8 cellular contexts compared by ENCODE assay signal in the genomic region with DNA sequence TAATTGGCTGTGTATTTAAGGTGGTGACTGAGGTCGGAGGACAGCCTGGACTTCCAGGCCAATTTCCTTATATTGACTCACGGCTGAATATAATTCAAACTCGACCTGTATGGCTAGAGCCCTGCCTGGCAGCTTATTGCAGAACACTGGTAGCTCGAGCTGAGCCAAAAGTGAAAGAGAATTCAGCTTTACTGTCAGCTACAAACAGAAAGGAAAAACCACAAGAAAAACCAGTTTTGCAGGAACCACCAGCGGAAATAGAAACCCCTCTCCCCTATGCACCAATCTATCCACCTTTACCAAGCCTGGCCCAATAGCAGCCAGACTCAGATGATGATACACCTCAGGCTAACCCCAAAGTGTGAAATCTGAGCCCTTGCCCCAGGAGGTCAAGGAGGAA.
DNase-seq lines count a peak whose midpoint lies in the region; ATAC-seq and TF ChIP-seq lines count a peak whose summit lies in the region.

No MANE protein-coding gene starts in this region.

- H3K4me2 ChIP-seq in PC-9, result no peak overlapping the region

- H4K20me1 ChIP-seq in PC-9 (ENCODE audit: insufficient read depth), result no peaks in the 10 kb centered on the region

- H3K4me1 Mint-ChIP-seq in CD4-positive, CD25-positive, alpha-beta regulatory T cell, result peaks cover 0 to 38% (median 18%) of the 10 kb centered on the region in 4 donors
- H3K4me1 Mint-ChIP-seq in activated CD4-positive, alpha-beta memory T cell treated with anti-CD3 and anti-CD28 coated beads for 36 hours (ENCODE audit: low read depth), result peaks cover 45% of the 10 kb centered on the region

- no peaks in the 10 kb centered on the region for H3K9me3 Mint-ChIP-seq in CD4-positive, CD25-positive, alpha-beta regulatory T cell
- H3K9me3 Mint-ChIP-seq in activated CD4-positive, alpha-beta memory T cell treated with anti-CD3 and anti-CD28 coated beads for 36 hours, result no peaks in the 10 kb centered on the region

- peak overlapping the region in 1 of 3 donors; percentile 98 for H3K27ac Mint-ChIP-seq in CD4-positive, CD25-positive, alpha-beta regulatory T cell
- peak overlapping the region; percentile 88 for H3K27ac Mint-ChIP-seq in activated CD4-positive, alpha-beta memory T cell treated with anti-CD3 and anti-CD28 coated beads for 36 hours

- H3K36me3 ChIP-seq in CD4-positive, CD25-positive, alpha-beta regulatory T cell (ENCODE audit: control insufficient read depth, insufficient read depth, low read length), result peaks cover 3% of the 10 kb centered on the region
- H3K36me3 ChIP-seq in PC-9 (ENCODE audit: low read depth), result no peaks in the 10 kb centered on the region

- no peaks in the 10 kb centered on the region for H3K27me3 ChIP-seq in CD4-positive, CD25-positive, alpha-beta regulatory T cell (ENCODE audit: control insufficient read depth, insufficient read depth, low read length)
- no peaks in the 10 kb centered on the region for H3K27me3 ChIP-seq in PC-9 (ENCODE audit: insufficient read depth, low read depth)

- intact Hi-C loops in activated CD4-positive, alpha-beta memory T cell treated with anti-CD3 and anti-CD28 coated beads for 36 hours (cut with micrococcal nuclease), result loop anchor here (1.0 to 5.0 kb wide), 4 partner anchors 52 to 163 kb away; a partner anchor contains a TSS
- intact Hi-C loops in PC-9 (cut with micrococcal nuclease; ENCODE audit: unreplicated experiment), result no loop called here

- no peak overlapping the region for H2AFZ ChIP-seq in PC-9

- no peaks in the 10 kb centered on the region for H3F3A ChIP-seq in PC-9 (ENCODE audit: insufficient read depth, low read depth)

- H3K4me3 ChIP-seq in CD4-positive, CD25-positive, alpha-beta regulatory T cell (ENCODE audit: low read depth, low read length), result peak overlapping the region; percentile 91
- no peak overlapping the region for H3K4me3 ChIP-seq in PC-9

- H3K79me2 ChIP-seq in PC-9 (ENCODE audit: low read depth), result no peaks in the 10 kb centered on the region

- no peak for TF ChIP-seq CTCF in PC-9 (conservative IDR thresholded peaks at IDR 0.05)

- H3K27ac ChIP-seq in CD4-positive, CD25-positive, alpha-beta regulatory T cell (ENCODE audit: insufficient read depth, low read length, poor library complexity, severe bottlenecking), result peak overlapping the region; percentile 79
- H3K27ac ChIP-seq in PC-9, result no peak overlapping the region

- H3K9me2 ChIP-seq in PC-9 (ENCODE audit: insufficient read depth), result no peaks in the 10 kb centered on the region

- H3K9me3 ChIP-seq in CD4-positive, CD25-positive, alpha-beta regulatory T cell (ENCODE audit: control insufficient read depth in 2 of 2, low read length in 2 of 2), result no peaks in the 10 kb centered on the region
- no peaks in the 10 kb centered on the region for H3K9me3 ChIP-seq in PC-9 (ENCODE audit: insufficient read depth, low read depth)

- H3K4me1 ChIP-seq in CD4-positive, CD25-positive, alpha-beta regulatory T cell (ENCODE audit: control insufficient read depth, insufficient read depth, low read length, poor library complexity, severe bottlenecking), result peaks cover 5% of the 10 kb centered on the region
- no peaks in the 10 kb centered on the region for H3K4me1 ChIP-seq in PC-9 (replicated peaks; ENCODE audit: insufficient read depth)

- no peaks in the 10 kb centered on the region for H3K36me3 Mint-ChIP-seq in CD4-positive, CD25-positive, alpha-beta regulatory T cell
- peaks cover 2% of the 10 kb centered on the region for H3K36me3 Mint-ChIP-seq in activated CD4-positive, alpha-beta memory T cell treated with anti-CD3 and anti-CD28 coated beads for 36 hours

- peak; percentile 51 to 65 for ATAC-seq in CD4-positive, CD25-positive, alpha-beta regulatory T cell (ENCODE audit: low read depth in 2 of 2)
- peak; percentile 40 for ATAC-seq in HG02610 (IDR thresholded peaks at IDR 0.05; ENCODE audit: unreplicated experiment)
- peak; percentile 56 for ATAC-seq in left lobe of liver

- POLR2A ChIA-PET in activated CD4-positive, alpha-beta memory T cell treated with anti-CD3 and anti-CD28 coated beads for 36 hours (lab: Charles Lee), result no interaction called here
- POLR2A ChIA-PET in PC-9 (lab: Charles Lee; ENCODE audit: unreplicated experiment), result no interaction called here

- no TSS peak for BruUV-seq in PC-9 (replicated peaks; lab: Mats Ljungman, UMichigan)

- CTCF ChIA-PET in activated CD4-positive, alpha-beta memory T cell treated with anti-CD3 and anti-CD28 coated beads for 36 hours (lab: Charles Lee), result no interaction called here
- CTCF ChIA-PET in PC-9 (lab: Charles Lee), result no interaction called here

- peak overlapping the region in 1 of 4 donors; percentile 98 for H3K4me3 Mint-ChIP-seq in CD4-positive, CD25-positive, alpha-beta regulatory T cell
- H3K4me3 Mint-ChIP-seq in activated CD4-positive, alpha-beta memory T cell treated with anti-CD3 and anti-CD28 coated beads for 36 hours, result peak overlapping the region; percentile 78

- peak in 1 of 3 donors; percentile 1 for DNase-seq in CD4-positive, CD25-positive, alpha-beta regulatory T cell
- DNase-seq in activated CD4-positive, alpha-beta memory T cell treated with anti-CD3 and anti-CD28 coated beads for 36 hours, result peak; percentile 49
- DNase-seq in left lobe of liver (ENCODE audit: low spot score), result no peak
- no peak for DNase-seq in NCI-H510A treated with DMSO at 0.1 percent for 48 hours (lab: John Stamatoyannopoulos, UW)
- DNase-seq in NCI-H524 treated with DMSO at 0.1 percent for 48 hours (lab: John Stamatoyannopoulos, UW), result no peak
- DNase-seq in PC-9, result no peak
- DNase-seq in NCI-H69 (lab: John Stamatoyannopoulos, UW), result no peak

- H3K27me3 Mint-ChIP-seq in CD4-positive, CD25-positive, alpha-beta regulatory T cell, result no peaks in the 10 kb centered on the region
- H3K27me3 Mint-ChIP-seq in activated CD4-positive, alpha-beta memory T cell treated with anti-CD3 and anti-CD28 coated beads for 36 hours, result no peaks in the 10 kb centered on the region
